1 cellular context compared by ENCODE assay signal in the genomic region with DNA sequence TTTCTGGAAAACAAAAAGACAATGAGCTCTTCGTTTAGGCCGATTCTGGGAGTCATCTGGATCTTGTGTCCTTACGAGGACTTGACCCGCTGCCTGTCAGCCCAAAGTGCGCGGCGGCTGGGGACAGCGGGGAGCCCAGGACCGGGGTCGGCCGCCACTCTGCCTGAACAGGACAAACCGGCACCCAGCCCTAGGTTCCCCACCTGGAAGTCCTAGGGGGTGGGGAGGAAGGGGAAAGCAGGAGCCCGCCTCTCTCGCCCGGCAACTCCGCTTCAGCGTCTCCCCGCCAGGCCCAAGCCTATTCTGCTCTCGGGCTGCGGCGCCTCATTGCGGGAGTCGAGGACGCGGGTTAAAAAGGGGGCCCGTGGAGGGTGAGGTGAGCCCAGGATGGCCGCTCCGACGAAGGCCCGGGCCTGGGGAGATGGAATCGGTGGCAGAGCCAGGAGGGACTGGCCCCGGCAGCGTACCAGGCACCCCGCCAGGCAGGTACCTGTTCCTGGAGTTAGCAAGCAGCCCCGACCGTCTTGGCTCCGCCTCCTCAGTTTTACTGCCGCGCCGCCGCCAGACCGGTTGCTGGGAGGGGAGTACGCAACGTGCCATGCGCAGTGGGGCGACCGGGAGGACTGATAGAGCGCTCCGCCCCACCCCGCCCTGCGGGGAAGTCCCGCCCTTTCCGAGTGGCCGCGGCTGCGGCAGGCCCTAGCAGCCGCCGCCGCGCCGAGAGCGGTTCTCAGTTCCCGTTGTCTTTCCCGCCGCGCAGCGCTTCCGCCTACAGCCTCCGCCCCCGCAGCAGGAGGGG.
TF ChIP-seq lines count a peak whose summit lies in the region.

A gene with protein sequence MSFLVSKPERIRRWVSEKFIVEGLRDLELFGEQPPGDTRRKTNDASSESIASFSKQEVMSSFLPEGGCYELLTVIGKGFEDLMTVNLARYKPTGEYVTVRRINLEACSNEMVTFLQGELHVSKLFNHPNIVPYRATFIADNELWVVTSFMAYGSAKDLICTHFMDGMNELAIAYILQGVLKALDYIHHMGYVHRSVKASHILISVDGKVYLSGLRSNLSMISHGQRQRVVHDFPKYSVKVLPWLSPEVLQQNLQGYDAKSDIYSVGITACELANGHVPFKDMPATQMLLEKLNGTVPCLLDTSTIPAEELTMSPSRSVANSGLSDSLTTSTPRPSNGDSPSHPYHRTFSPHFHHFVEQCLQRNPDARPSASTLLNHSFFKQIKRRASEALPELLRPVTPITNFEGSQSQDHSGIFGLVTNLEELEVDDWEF (minus strand): TSS at position 549 of the 799 bp plus-strand sequence. CDS start 13,430 bp downstream, outside the sequence.

TF ChIP-seq in K562, 482 proteins besides CTCF, POLR2A, EP300 and RAD21 (continued from another document):
- TF ChIP-seq ZNF347 (CRISPR knock-in tag; IDR thresholded peaks at IDR 0.05; ENCODE audit: low read depth): no peak
